ENCODE assay signal across 9 cellular contexts in the genomic region with DNA sequence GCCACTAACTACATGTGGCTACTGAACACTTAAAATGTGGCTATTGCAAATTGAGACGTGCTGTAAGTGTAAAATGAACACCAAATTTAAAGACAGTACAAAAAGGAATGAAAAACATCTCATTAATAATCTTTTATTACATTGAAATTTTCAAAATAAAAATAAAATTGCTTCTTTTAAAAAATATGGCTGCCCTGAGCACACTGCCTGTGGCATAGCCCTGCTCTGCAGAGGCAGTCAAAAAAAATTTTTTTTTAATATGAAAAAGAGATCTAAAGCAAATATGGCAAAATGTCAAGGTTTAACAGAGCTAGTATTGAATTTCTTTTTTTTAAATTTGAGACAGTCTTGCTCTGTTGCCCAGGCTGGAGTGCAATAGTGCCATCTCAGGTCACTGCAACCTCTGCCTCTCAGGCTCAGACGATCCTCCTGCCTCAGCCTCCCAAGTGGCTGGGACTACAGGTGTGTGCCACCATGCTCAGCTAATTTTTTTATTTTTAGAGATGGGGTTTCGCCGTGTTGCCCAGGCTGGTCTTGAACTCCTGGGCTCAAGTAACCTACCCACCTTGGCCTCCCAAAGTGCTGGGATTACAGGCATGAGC. TPM values are rescaled to one million over a fixed set of nuclear protein-coding genes. Genes with fewer than 3 reads are reported as not detected.
DNase-seq lines count a peak whose midpoint lies in the region; ATAC-seq and TF ChIP-seq lines count a peak whose summit lies in the region.
"Had no signal": no experiment of that assay in that cellular context is flagged by ENCODE, and none has a peak within 500 bp of the region (broad histone marks: within the 10 kb centered on the region; RNA-seq: fewer than 3 reads in every experiment).

No MANE protein-coding gene starts in this region.

- H3K9me3 ChIP-seq in gastroesophageal sphincter: no peaks in the 10 kb centered on the region

- H3K27ac ChIP-seq in gastroesophageal sphincter: no peak overlapping the region

- TF ChIP-seq CTCF in gastroesophageal sphincter (IDR thresholded peaks at IDR 0.05): no peak

- H3K4me3 ChIP-seq in gastroesophageal sphincter: no peak overlapping the region

- peak; percentile 10 for ATAC-seq in GM18520 (IDR thresholded peaks at IDR 0.05; ENCODE audit: unreplicated experiment)
- ATAC-seq in GM21515 (IDR thresholded peaks at IDR 0.05; ENCODE audit: unreplicated experiment): peak; percentile 23
- ATAC-seq in HG03159 (IDR thresholded peaks at IDR 0.05; ENCODE audit: unreplicated experiment): peak; percentile 33
- ATAC-seq in gastroesophageal sphincter: peak; percentile 7

- no peaks in the 10 kb centered on the region for H3K27me3 ChIP-seq in gastroesophageal sphincter

- TF ChIP-seq EP300 in gastroesophageal sphincter (IDR thresholded peaks at IDR 0.05): no peak

- 0 to 65% methylated on average over 1 to 4 of the region's 4 CpGs for WGBS in gastroesophageal sphincter (ENCODE audit: low coverage in 1 of 2), 2 donors

- no peak for TF ChIP-seq POLR2A in gastroesophageal sphincter (IDR thresholded peaks at IDR 0.05)

- no peak for DNase-seq in RKO (ENCODE audit: low spot score)
- DNase-seq in OCI-M1 (lab: John Stamatoyannopoulos, UW): no peak
- DNase-seq in stimulated activated CD4-positive, alpha-beta T cell treated with anti-CD3 and anti-CD28 coated beads, Interleukin-12 subunit alpha, Interleukin-12 subunit beta, amount 100 ng/mL, for 4 hours: no peak
- no peak for DNase-seq in mesenteric fat pad (ENCODE audit: low spot score)
- DNase-seq: activated B cell treated with CpG ODN at 0.5 μM for 24 hours had no signal

- H3K4me1 ChIP-seq in gastroesophageal sphincter: no peaks in the 10 kb centered on the region

- peaks cover 0 to 9% of the 10 kb centered on the region in 2 donors for H3K36me3 ChIP-seq in gastroesophageal sphincter

RNA-seq across cellular contexts. Expression of a gene that starts 25.6 kb away (rescaled TPM):
- total RNA-seq in gastroesophageal sphincter: 10 to 100 TPM; 11.2 to 15.5 (median 13.2) TPM
- total RNA-seq in mesenteric fat pad: 14.6 TPM

RNA-seq across cellular contexts. Expression of a gene that starts 49.8 kb away (rescaled TPM):
- total RNA-seq in gastroesophageal sphincter: 1 to 10 TPM; 2.6 to 8.2 (median 3.9) TPM
- total RNA-seq in mesenteric fat pad: 3.3 TPM
